Comparison of ENCODE assay signal across 18 cellular contexts in the genomic region with DNA sequence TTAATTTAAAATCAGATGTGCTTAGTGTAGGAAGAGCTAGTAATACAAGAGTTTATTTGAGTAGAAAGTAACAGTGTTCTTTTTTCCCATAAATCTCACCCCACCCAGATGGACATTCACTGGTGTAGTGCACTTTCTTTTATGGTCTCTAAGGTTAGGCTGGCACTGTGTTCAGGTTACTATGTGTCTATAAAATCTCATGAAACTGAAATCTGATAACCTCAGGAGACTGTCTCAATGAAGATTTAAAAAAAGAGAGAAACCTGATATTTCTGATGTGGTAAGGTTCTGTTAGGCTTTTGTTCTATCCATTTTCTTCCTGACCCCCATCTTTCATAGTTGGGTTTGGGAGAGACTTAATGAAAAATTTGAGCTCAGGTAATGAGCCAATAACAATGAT.
DNase-seq lines count a peak whose midpoint lies in the region; TF ChIP-seq lines count a peak whose summit lies in the region.
"Had no signal": no experiment of that assay in that cellular context is flagged by ENCODE, and none has a peak within 500 bp of the region (broad histone marks: within the 10 kb centered on the region; RNA-seq: fewer than 3 reads in every experiment).

No MANE protein-coding gene starts in this region.

- CTCF ChIA-PET in HEK293 (lab: Yijun Ruan, JAX), result interaction anchor here (1.5 kb wide), 1 partner anchor 25 kb away, joined by 5 read pairs; no protein-coding TSS in a partner anchor
- CTCF ChIA-PET in activated naive CD4-positive, alpha-beta T cell treated with anti-CD3 and anti-CD28 coated beads, Interleukin-2, amount 10 ng/mL, durations not matched to agents 7 days and 5 days (lab: Charles Lee), result no interaction called here

- no peaks in the 10 kb centered on the region for H3K4me1 Mint-ChIP-seq in activated naive CD4-positive, alpha-beta T cell treated with anti-CD3 and anti-CD28 coated beads, Interleukin-2, amount 10 ng/mL, durations not matched to agents 7 days and 5 days
- H3K4me1 Mint-ChIP-seq: IgD-negative memory B cell had no signal

- H3K4me1 ChIP-seq in HEK293 (ENCODE audit: control insufficient read depth, insufficient read depth, low read length), result peaks cover 4% of the 10 kb centered on the region; the same call in 1 of the 2 replicates
- H3K4me1 ChIP-seq: A549, Caco-2 had no signal

- no peak for TF ChIP-seq CTCF in HEK293 (tag by site-specific recombination; IDR thresholded peaks at IDR 0.05)

- no peak overlapping the region for H3K27ac ChIP-seq in HEK293 (ENCODE audit: extremely low read depth, low read depth, low read length)
- H3K27ac ChIP-seq: 22Rv1, A549, C4-2B had no signal

- no peaks in the 10 kb centered on the region for H3K27me3 Mint-ChIP-seq in activated naive CD4-positive, alpha-beta T cell treated with anti-CD3 and anti-CD28 coated beads, Interleukin-2, amount 10 ng/mL, durations not matched to agents 7 days and 5 days
- H3K27me3 Mint-ChIP-seq: CD4-positive, alpha-beta T cell had no signal

- POLR2A ChIA-PET in HEK293 (lab: Yijun Ruan, JAX), result no interaction called here

- H3K4me3 ChIP-seq in HEK293 (ENCODE audit: low read depth, low read length), result no peak overlapping the region
- H3K4me3 ChIP-seq: A549 had no signal

- H3K36me3 ChIP-seq in HEK293 (ENCODE audit: control insufficient read depth in 2 of 2, insufficient read depth in 1 of 2, low read length in 2 of 2), result no peaks in the 10 kb centered on the region

- no peaks in the 10 kb centered on the region for H3K36me3 Mint-ChIP-seq in activated naive CD4-positive, alpha-beta T cell treated with anti-CD3 and anti-CD28 coated beads, Interleukin-2, amount 10 ng/mL, durations not matched to agents 7 days and 5 days
- H3K36me3 Mint-ChIP-seq: IgD-negative memory B cell had no signal

- H3K4me3 Mint-ChIP-seq in activated naive CD4-positive, alpha-beta T cell treated with anti-CD3 and anti-CD28 coated beads, Interleukin-2, amount 10 ng/mL, durations not matched to agents 7 days and 5 days, result no peak overlapping the region
- H3K4me3 Mint-ChIP-seq: CD4-positive, alpha-beta T cell; IgD-negative memory B cell had no signal

- H3K27ac Mint-ChIP-seq in activated naive CD4-positive, alpha-beta T cell treated with anti-CD3 and anti-CD28 coated beads, Interleukin-2, amount 10 ng/mL, durations not matched to agents 7 days and 5 days, result no peak overlapping the region
- H3K27ac Mint-ChIP-seq: CD4-positive, alpha-beta T cell; IgD-negative memory B cell had no signal

- no peaks in the 10 kb centered on the region for H3K9me3 Mint-ChIP-seq in activated naive CD4-positive, alpha-beta T cell treated with anti-CD3 and anti-CD28 coated beads, Interleukin-2, amount 10 ng/mL, durations not matched to agents 7 days and 5 days

- no peaks in the 10 kb centered on the region for H3K9me3 ChIP-seq in HEK293 (ENCODE audit: control insufficient read depth, insufficient read depth, low read depth, low read length)
- H3K9me3 ChIP-seq: A549, Caco-2 had no signal

- DNase-seq in NCI-H2107 (lab: John Stamatoyannopoulos, UW), result peak; percentile 2
- peak; percentile 66 for DNase-seq in NCI-H2171 (lab: John Stamatoyannopoulos, UW)
- peak; percentile 24 for DNase-seq in left kidney (ENCODE audit: low read depth, low spot score)
- DNase-seq in NCI-H128 (lab: John Stamatoyannopoulos, UW; ENCODE audit: unreplicated experiment), result no peak
- no peak for DNase-seq in activated naive CD4-positive, alpha-beta T cell treated with anti-CD3 and anti-CD28 coated beads, Interleukin-2, amount 10 ng/mL, durations not matched to agents 7 days and 5 days
- no peak for DNase-seq in hypothalamus (lab: John Stamatoyannopoulos, UW)
- DNase-seq: AML-193; Caco-2; CD4-positive, alpha-beta T cell; DMS79; GDM1; GOT3; H7 had no signal

TF ChIP-seq in HEK293, 187 proteins besides CTCF, POLR2A, EP300 and RAD21:
- TF ChIP-seq ZNF76 (tag by site-specific recombination; IDR thresholded peaks at IDR 0.05; ENCODE audit: borderline replicate concordance, low read depth), result no peak
- TF ChIP-seq FEZF1 (tag by site-specific recombination; IDR thresholded peaks at IDR 0.05), result peak; percentile 64; the same call in 1 of the 2 replicates
- peak; percentile 34; the same call in 1 of the 2 replicates for TF ChIP-seq ZNF843 (tag by site-specific recombination; IDR thresholded peaks at IDR 0.05)
- TF ChIP-seq, protein P1, sequence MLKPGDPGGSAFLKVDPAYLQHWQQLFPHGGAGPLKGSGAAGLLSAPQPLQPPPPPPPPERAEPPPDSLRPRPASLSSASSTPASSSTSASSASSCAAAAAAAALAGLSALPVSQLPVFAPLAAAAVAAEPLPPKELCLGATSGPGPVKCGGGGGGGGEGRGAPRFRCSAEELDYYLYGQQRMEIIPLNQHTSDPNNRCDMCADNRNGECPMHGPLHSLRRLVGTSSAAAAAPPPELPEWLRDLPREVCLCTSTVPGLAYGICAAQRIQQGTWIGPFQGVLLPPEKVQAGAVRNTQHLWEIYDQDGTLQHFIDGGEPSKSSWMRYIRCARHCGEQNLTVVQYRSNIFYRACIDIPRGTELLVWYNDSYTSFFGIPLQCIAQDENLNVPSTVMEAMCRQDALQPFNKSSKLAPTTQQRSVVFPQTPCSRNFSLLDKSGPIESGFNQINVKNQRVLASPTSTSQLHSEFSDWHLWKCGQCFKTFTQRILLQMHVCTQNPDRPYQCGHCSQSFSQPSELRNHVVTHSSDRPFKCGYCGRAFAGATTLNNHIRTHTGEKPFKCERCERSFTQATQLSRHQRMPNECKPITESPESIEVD (tag by site-specific recombination; IDR thresholded peaks at IDR 0.05), result 0 out of 2 replicates have a peak, but pooled peaks have one; percentile 6

Comparison
In these comparisons a context has a peak if more than half of its experiments do, and no peak if none do; other contexts are left out.
1. DNase-seq: peak in NCI-H2107 (single experiment), NCI-H2171 (single experiment) and left kidney (single experiment); none in NCI-H128 (single experiment), activated naive CD4-positive, alpha-beta T cell treated with anti-CD3 and anti-CD28 coated beads, Interleukin-2, amount 10 ng/mL, durations not matched to agents 7 days and 5 days (single experiment) and hypothalamus (0 of 51).